In the genomic region with DNA sequence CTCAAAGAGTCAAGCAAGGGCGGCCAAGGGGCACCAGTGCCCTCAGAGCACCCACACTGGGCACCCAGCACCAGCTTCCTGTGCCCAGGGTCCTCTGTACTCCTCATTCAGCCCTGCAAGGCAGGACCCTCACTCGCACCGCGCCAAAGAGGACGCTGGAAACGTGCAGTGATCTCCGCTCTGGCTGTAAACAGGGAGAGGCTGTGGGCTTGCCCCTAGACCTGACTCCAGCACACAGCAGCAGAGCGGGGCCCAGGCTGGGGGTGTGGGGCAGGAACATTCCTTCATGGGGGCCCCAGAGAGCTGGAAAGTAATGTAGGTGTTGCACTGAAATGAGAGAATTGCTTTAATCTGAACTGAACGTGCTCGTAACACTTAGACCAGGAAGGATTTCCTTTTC, we compare ENCODE assay signal across 15 cellular contexts. TPM values are rescaled to one million over a fixed set of nuclear protein-coding genes. Genes with fewer than 3 reads are reported as not detected.
DNase-seq lines count a peak whose midpoint lies in the region; ATAC-seq, FAIRE-seq and TF ChIP-seq lines count a peak whose summit lies in the region.
"Had no signal": no experiment of that assay in that cellular context is flagged by ENCODE, and none has a peak within 500 bp of the region (broad histone marks: within the 10 kb centered on the region; RNA-seq: fewer than 3 reads in every experiment).

No MANE protein-coding gene starts in this region.

- H3K4me1 ChIP-seq in HepG2 (ENCODE audit: insufficient read depth, low read length) (peaks cover 14% of the 10 kb centered on the region), right lobe of liver (peaks cover 0 to 4% (median 0%) of the 10 kb centered on the region in 4 donors), breast epithelium (no peaks in the 10 kb centered on the region)

- 72% methylated on average over 9 of the region's 10 CpGs for WGBS in HepG2 (ENCODE audit: low lambda C conversion rate)
- WGBS in right lobe of liver (ENCODE audit: insufficient coverage, low coverage, low lambda C conversion rate, missing lambda C conversion rate) = 58% methylated on average over 2 of the region's 10 CpGs

- peaks cover 12% of the 10 kb centered on the region for H3K36me3 Mint-ChIP-seq in activated CD8-positive, alpha-beta T cell treated with anti-CD3 and anti-CD28 coated beads, Interleukin-2, amount 10 ng/mL, durations not matched to agents 7 days and 5 days (ENCODE audit: low read depth)
- peaks cover 9% of the 10 kb centered on the region for H3K36me3 Mint-ChIP-seq in T-helper 2 cell treated with Interferon-gamma antibody and Interleukin-4, amounts not matched to agents 5 μg/mL and 100 μg/mL, for 36 hours (ENCODE audit: low read depth)
- H3K36me3 Mint-ChIP-seq: CD8-positive, alpha-beta memory T cell had no signal

- peak overlapping the region; percentile 94 for H3K27ac Mint-ChIP-seq in activated CD8-positive, alpha-beta T cell treated with anti-CD3 and anti-CD28 coated beads, Interleukin-2, amount 10 ng/mL, durations not matched to agents 7 days and 5 days
- no peak overlapping the region for H3K27ac Mint-ChIP-seq in T-helper 2 cell treated with Interferon-gamma antibody and Interleukin-4, amounts not matched to agents 5 μg/mL and 100 μg/mL, for 36 hours

- H3K27ac ChIP-seq in HepG2 (ENCODE audit: extremely low read length, insufficient read depth, low read length) = no peak overlapping the region
- no peak overlapping the region for H3K27ac ChIP-seq in right lobe of liver
- H3K27ac ChIP-seq in breast epithelium = no peak overlapping the region
- H3K27ac ChIP-seq: Peyer's patch had no signal

- POLR2A ChIA-PET in HepG2 (lab: Yijun Ruan, JAX) = no interaction called here
- POLR2A ChIA-PET in activated CD8-positive, alpha-beta T cell treated with anti-CD3 and anti-CD28 coated beads, Interleukin-2, amount 10 ng/mL, durations not matched to agents 7 days and 5 days (lab: Charles Lee) = interaction anchor here (0.6 to 1.8 kb wide), 3 partner anchors 8 to 58 kb away, joined by 4 to 12 read pairs (median 4); partner anchors contain the start of genes BTBD6 and PACS2

- no peak for FAIRE-seq in HepG2 (lab: Jason Lieb, UNC)

- intact Hi-C loops in HepG2 (cut with micrococcal nuclease; ENCODE audit: unreplicated experiment) (no loop called here), right lobe of liver (cut with DNase I) (no loop called here), breast epithelium (cut with DNase I; ENCODE audit: low total_unique reads) (no loop called here)

- H3K9me3 Mint-ChIP-seq in activated CD8-positive, alpha-beta T cell treated with anti-CD3 and anti-CD28 coated beads, Interleukin-2, amount 10 ng/mL, durations not matched to agents 7 days and 5 days (ENCODE audit: insufficient read depth) = no peaks in the 10 kb centered on the region
- H3K9me3 Mint-ChIP-seq in T-helper 2 cell treated with Interferon-gamma antibody and Interleukin-4, amounts not matched to agents 5 μg/mL and 100 μg/mL, for 36 hours = no peaks in the 10 kb centered on the region

- ATAC-seq in HepG2 (no peak), right lobe of liver (no peak)
- no peak for ATAC-seq in activated CD8-positive, alpha-beta T cell treated with anti-CD3 and anti-CD28 coated beads, Interleukin-2, amount 10 ng/mL, durations not matched to agents 7 days and 5 days

- H3K4me3 ChIP-seq in HepG2 (replicated peaks in 1 of 3; ENCODE audit: insufficient read depth in 1 of 3, low read depth in 2 of 3, low read length in 3 of 3) (no peak overlapping the region), right lobe of liver (no peak overlapping the region), breast epithelium (no peak overlapping the region)
- H3K4me3 ChIP-seq: MG63, Peyer's patch had no signal

- H3K9ac ChIP-seq in HepG2 (ENCODE audit: insufficient read depth, low read depth, low read length) = no peak overlapping the region

- TF ChIP-seq RAD21 in HepG2 (CRISPR knock-in tag; IDR thresholded peaks at IDR 0.05) = no peak

- H3K27me3 Mint-ChIP-seq in activated CD8-positive, alpha-beta T cell treated with anti-CD3 and anti-CD28 coated beads, Interleukin-2, amount 10 ng/mL, durations not matched to agents 7 days and 5 days (ENCODE audit: low read depth) = no peaks in the 10 kb centered on the region
- no peaks in the 10 kb centered on the region for H3K27me3 Mint-ChIP-seq in T-helper 2 cell treated with Interferon-gamma antibody and Interleukin-4, amounts not matched to agents 5 μg/mL and 100 μg/mL, for 36 hours (ENCODE audit: low read depth)
- H3K27me3 Mint-ChIP-seq: CD8-positive, alpha-beta memory T cell had no signal

- BruUV-seq in HepG2 (replicated peaks; lab: Mats Ljungman, UMichigan) = no TSS peak

- H3K79me2 ChIP-seq in HepG2 (ENCODE audit: insufficient read depth, low read length) = no peaks in the 10 kb centered on the region

- H3K27me3 ChIP-seq in HepG2 (ENCODE audit: control insufficient read depth in 1 of 2, insufficient read depth in 2 of 2, low read length in 2 of 2) (no peaks in the 10 kb centered on the region; a peak in 1 of 5 replicates), right lobe of liver (no peaks in the 10 kb centered on the region), breast epithelium (no peaks in the 10 kb centered on the region)
- H3K27me3 ChIP-seq: MG63, Peyer's patch had no signal

- no peak overlapping the region for H2AFZ ChIP-seq in HepG2 (ENCODE audit: low read length)

- TF ChIP-seq POLR2A in HepG2 (IDR thresholded peaks at IDR 0.05; ENCODE audit: insufficient read depth in 1 of 2, low read depth in 2 of 2, low read length in 2 of 2) = no peak
- TF ChIP-seq POLR2A in right lobe of liver (IDR thresholded peaks at IDR 0.05) = no peak
- TF ChIP-seq POLR2A in breast epithelium (IDR thresholded peaks at IDR 0.05) = no peak

- peaks cover 36% of the 10 kb centered on the region for H3K4me1 Mint-ChIP-seq in activated CD8-positive, alpha-beta T cell treated with anti-CD3 and anti-CD28 coated beads, Interleukin-2, amount 10 ng/mL, durations not matched to agents 7 days and 5 days (ENCODE audit: low read depth)
- H3K4me1 Mint-ChIP-seq in T-helper 2 cell treated with Interferon-gamma antibody and Interleukin-4, amounts not matched to agents 5 μg/mL and 100 μg/mL, for 36 hours (ENCODE audit: low read depth) = peaks cover 14% of the 10 kb centered on the region

- CTCF ChIA-PET in HepG2 (lab: Yijun Ruan, JAX; ENCODE audit: low intra/inter-chr PET ratio, low total read pairs) = no interaction called here
- CTCF ChIA-PET in activated CD8-positive, alpha-beta T cell treated with anti-CD3 and anti-CD28 coated beads, Interleukin-2, amount 10 ng/mL, durations not matched to agents 7 days and 5 days (lab: Charles Lee) = interaction anchor here (0.9 to 1.4 kb wide), 5 partner anchors 9 to 46 kb away, joined by 3 to 4 read pairs (median 3); partner anchors contain the start of gene PACS2

- H3K36me3 ChIP-seq in HepG2 (replicated peaks in 1 of 2; ENCODE audit: control insufficient read depth in 1 of 2, insufficient read depth in 2 of 2, low read length in 2 of 2) (no peaks in the 10 kb centered on the region), right lobe of liver (no peaks in the 10 kb centered on the region), breast epithelium (no peaks in the 10 kb centered on the region)
- H3K36me3 ChIP-seq: MG63, Peyer's patch had no signal

- H4K20me1 ChIP-seq in HepG2 (ENCODE audit: insufficient read depth, low read length) = no peaks in the 10 kb centered on the region

- no peak overlapping the region for H3K4me3 Mint-ChIP-seq in activated CD8-positive, alpha-beta T cell treated with anti-CD3 and anti-CD28 coated beads, Interleukin-2, amount 10 ng/mL, durations not matched to agents 7 days and 5 days
- H3K4me3 Mint-ChIP-seq in T-helper 2 cell treated with Interferon-gamma antibody and Interleukin-4, amounts not matched to agents 5 μg/mL and 100 μg/mL, for 36 hours = no peak overlapping the region

- in situ Hi-C loops in HepG2 (cut with HindIII; ENCODE audit: extremely low pct_ligation_motif_present, low pct_unique_long_range_greater_than_20kb) = no loop called here

- H3K4me2 ChIP-seq in HepG2 (ENCODE audit: low read depth, low read length) = peak overlapping the region; percentile 11; the same call in 1 of the 2 replicates

- no peaks in the 10 kb centered on the region for H3K9me3 ChIP-seq in HepG2 (ENCODE audit: low read length)
- H3K9me3 ChIP-seq in right lobe of liver = no peaks in the 10 kb centered on the region
- H3K9me3 ChIP-seq in breast epithelium = no peaks in the 10 kb centered on the region
- H3K9me3 ChIP-seq: MG63, Peyer's patch had no signal

- TF ChIP-seq CTCF in HepG2 (CRISPR knock-in tag; IDR thresholded peaks at IDR 0.05) (no peak), right lobe of liver (IDR thresholded peaks at IDR 0.05) (no peak), breast epithelium (IDR thresholded peaks at IDR 0.05) (no peak)

- DNase-seq in HepG2 (ENCODE audit: low spot score) (no peak), right lobe of liver (no peak), islet precursor cell (peak; percentile 53), SIG-M5 treated with dmso at 0.1 percent for 504 hours (lab: John Stamatoyannopoulos, UW; ENCODE audit: unreplicated experiment) (no peak), breast epithelium (ENCODE audit: low spot score in 2 of 2) (no peak)
- DNase-seq in activated CD8-positive, alpha-beta T cell treated with anti-CD3 and anti-CD28 coated beads, Interleukin-2, amount 10 ng/mL, durations not matched to agents 7 days and 5 days = no peak
- DNase-seq in T-helper 2 cell treated with Interferon-gamma antibody and Interleukin-4, amounts not matched to agents 5 μg/mL and 100 μg/mL, for 36 hours (ENCODE audit: low spot score) = no peak
- DNase-seq: AML-193; CD8-positive, alpha-beta memory T cell; MG63; NCI-H1105; NCI-H1930; NCI-H2171; Peyer's patch; SHP77 had no signal

- TF ChIP-seq EP300 in HepG2 (IDR thresholded peaks at IDR 0.05; ENCODE audit: low read depth in 2 of 2, low read length in 2 of 2) = no peak
- TF ChIP-seq EP300 in HepG2 (CRISPR knock-in tag; IDR thresholded peaks at IDR 0.05; ENCODE audit: borderline replicate concordance) = no peak

RNA-seq across cellular contexts. Expression of gene BRF1, which starts 5.0 kb away (rescaled TPM):
- total RNA-seq in HepG2 (2016; rRNA removed; fragmentation: Illumina TruSeq; extraction: Trizol) = 6.4 and 11.0 TPM in 2 replicates
- total RNA-seq in HepG2 (2016; cell fraction: cytosol; rRNA removed; fragmentation: Illumina TruSeq; extraction: Trizol; ENCODE audit: low read depth) = 5.6 and 7.0 TPM in 2 replicates
- 5.9 and 10.9 TPM in 2 replicates for total RNA-seq in HepG2 (2016; cell fraction: insoluble cytoplasmic fraction; rRNA removed; fragmentation: Illumina TruSeq; extraction: Trizol)
- total RNA-seq in HepG2 (2016; cell fraction: membrane; rRNA removed; fragmentation: Illumina TruSeq; extraction: Trizol) = 4.2 and 5.2 TPM in 2 replicates
- total RNA-seq in HepG2 (2016; cell fraction: nucleus; rRNA removed; fragmentation: Illumina TruSeq; extraction: Trizol) = 11.8 and 16.0 TPM in 2 replicates
- 5.1 and 5.7 TPM in 2 replicates for polyA plus RNA-seq in HepG2 (2011; rRNA removed)
- 3.4 and 3.6 TPM in 2 replicates for polyA plus RNA-seq in HepG2 (2011; cell fraction: cytosol; rRNA removed)
- polyA plus RNA-seq in HepG2 (2011; cell fraction: nucleus; rRNA removed) = 32.9 and 41.6 TPM in 2 replicates
- 7.1 and 9.1 TPM in 2 replicates for polyA plus RNA-seq in HepG2 (2012)
- 0.58 and 0.88 TPM in 2 replicates for polyA plus RNA-seq in HepG2 (2016; cell fraction: cytosol; fragmentation: Illumina TruSeq; extraction: Trizol; ENCODE audit: low read depth)
- polyA plus RNA-seq in HepG2 (2016; cell fraction: insoluble cytoplasmic fraction; fragmentation: Illumina TruSeq; extraction: Trizol; ENCODE audit: low read depth) = 6.9 and 7.1 TPM in 2 replicates
- 1.6 and 1.8 TPM in 2 replicates for polyA plus RNA-seq in HepG2 (2016; cell fraction: membrane; fragmentation: Illumina TruSeq; extraction: Trizol; ENCODE audit: low read depth)
- 26.5 and 31.7 TPM in 2 replicates for polyA plus RNA-seq in HepG2 (2016; cell fraction: nucleus; fragmentation: Illumina TruSeq; extraction: Trizol; ENCODE audit: insufficient read depth, low read depth)
- polyA minus RNA-seq in HepG2 (2011; rRNA and poly(A)+ RNA removed; ENCODE audit: low replicate concordance) = 15.5 TPM in 2 replicates
- 6.0 and 7.0 TPM in 2 replicates for polyA minus RNA-seq in HepG2 (2011; cell fraction: cytosol; rRNA and poly(A)+ RNA removed)
- 25.0 and 27.4 TPM in 2 replicates for polyA minus RNA-seq in HepG2 (2011; cell fraction: nucleus; rRNA and poly(A)+ RNA removed)
- 10 to 100 TPM; 13.1 to 17.8 (median 16.2) TPM for total RNA-seq in right lobe of liver
- 10 to 100 TPM; 42.1 to 44.7 TPM for total RNA-seq in activated CD8-positive, alpha-beta T cell treated with anti-CD3 and anti-CD28 coated beads, Interleukin-2, amount 10 ng/mL, durations not matched to agents 7 days and 5 days
- total RNA-seq in breast epithelium = 10 to 100 TPM; 30.2 to 45.6 (median 38.6) TPM

RNA-seq across cellular contexts. Expression of gene PACS2, which starts 8.8 kb away (rescaled TPM):
- total RNA-seq in HepG2 (2016; rRNA removed; fragmentation: Illumina TruSeq; extraction: Trizol) (14.6 and 23.6 TPM in 2 replicates), right lobe of liver (10 to 100 TPM; 19.8 to 26.7 (median 21.5) TPM), breast epithelium (10 to 100 TPM; 46.0 to 70.9 (median 67.8) TPM)
- total RNA-seq in HepG2 (2016; cell fraction: cytosol; rRNA removed; fragmentation: Illumina TruSeq; extraction: Trizol; ENCODE audit: low read depth) = 32.3 and 33.7 TPM in 2 replicates
- 10.5 and 22.9 TPM in 2 replicates for total RNA-seq in HepG2 (2016; cell fraction: insoluble cytoplasmic fraction; rRNA removed; fragmentation: Illumina TruSeq; extraction: Trizol)
- total RNA-seq in HepG2 (2016; cell fraction: membrane; rRNA removed; fragmentation: Illumina TruSeq; extraction: Trizol) = 48.2 and 50.4 TPM in 2 replicates
- total RNA-seq in HepG2 (2016; cell fraction: nucleus; rRNA removed; fragmentation: Illumina TruSeq; extraction: Trizol) = 18.0 and 23.5 TPM in 2 replicates
- 27.6 and 33.7 TPM in 2 replicates for polyA plus RNA-seq in HepG2 (2011; rRNA removed)
- 22.9 and 31.9 TPM in 2 replicates for polyA plus RNA-seq in HepG2 (2011; cell fraction: cytosol; rRNA removed)
- 175 and 213 TPM in 2 replicates for polyA plus RNA-seq in HepG2 (2011; cell fraction: nucleus; rRNA removed)
- 22.4 and 34.0 TPM in 2 replicates for polyA plus RNA-seq in HepG2 (2012)
- polyA plus RNA-seq in HepG2 (2016; cell fraction: cytosol; fragmentation: Illumina TruSeq; extraction: Trizol; ENCODE audit: low read depth) = 37.2 and 44.2 TPM in 2 replicates
- 16.9 and 23.7 TPM in 2 replicates for polyA plus RNA-seq in HepG2 (2016; cell fraction: insoluble cytoplasmic fraction; fragmentation: Illumina TruSeq; extraction: Trizol; ENCODE audit: low read depth)
- 47.5 and 52.5 TPM in 2 replicates for polyA plus RNA-seq in HepG2 (2016; cell fraction: membrane; fragmentation: Illumina TruSeq; extraction: Trizol; ENCODE audit: low read depth)
- 55.8 and 60.4 TPM in 2 replicates for polyA plus RNA-seq in HepG2 (2016; cell fraction: nucleus; fragmentation: Illumina TruSeq; extraction: Trizol; ENCODE audit: insufficient read depth, low read depth)
- 21.1 and 44.9 TPM in 2 replicates for polyA minus RNA-seq in HepG2 (2011; rRNA and poly(A)+ RNA removed; ENCODE audit: low replicate concordance)
- 12.7 and 16.0 TPM in 2 replicates for polyA minus RNA-seq in HepG2 (2011; cell fraction: cytosol; rRNA and poly(A)+ RNA removed)
- polyA minus RNA-seq in HepG2 (2011; cell fraction: nucleus; rRNA and poly(A)+ RNA removed) = 29.4 and 36.3 TPM in 2 replicates
- total RNA-seq in activated CD8-positive, alpha-beta T cell treated with anti-CD3 and anti-CD28 coated beads, Interleukin-2, amount 10 ng/mL, durations not matched to agents 7 days and 5 days = 10 to 100 TPM; 32.9 to 38.5 TPM

RNA-seq across cellular contexts. Expression of gene BTBD6, which starts 57.4 kb away (rescaled TPM):
- total RNA-seq in HepG2 (2016; rRNA removed; fragmentation: Illumina TruSeq; extraction: Trizol) (not detected in 2 replicates), right lobe of liver (10 to 100 TPM; 16.5 to 25.0 (median 17.7) TPM), breast epithelium (10 to 100 TPM; 37.0 to 86.1 (median 41.0) TPM)
- not detected in 2 replicates for total RNA-seq in HepG2 (2016; cell fraction: cytosol; rRNA removed; fragmentation: Illumina TruSeq; extraction: Trizol; ENCODE audit: low read depth)
- not detected in 2 replicates for total RNA-seq in HepG2 (2016; cell fraction: insoluble cytoplasmic fraction; rRNA removed; fragmentation: Illumina TruSeq; extraction: Trizol)
- total RNA-seq in HepG2 (2016; cell fraction: membrane; rRNA removed; fragmentation: Illumina TruSeq; extraction: Trizol) = not detected in 2 replicates
- total RNA-seq in HepG2 (2016; cell fraction: nucleus; rRNA removed; fragmentation: Illumina TruSeq; extraction: Trizol) = not detected in 2 replicates
- not detected in 2 replicates for polyA plus RNA-seq in HepG2 (2011; rRNA removed)
- not detected in 2 replicates for polyA plus RNA-seq in HepG2 (2011; cell fraction: cytosol; rRNA removed)
- not detected in 2 replicates for polyA plus RNA-seq in HepG2 (2011; cell fraction: nucleus; rRNA removed)
- polyA plus RNA-seq in HepG2 (2012) = 0.08 and 0.11 TPM in 2 replicates
- polyA plus RNA-seq in HepG2 (2016; cell fraction: cytosol; fragmentation: Illumina TruSeq; extraction: Trizol; ENCODE audit: low read depth) = not detected in 2 replicates
- polyA plus RNA-seq in HepG2 (2016; cell fraction: insoluble cytoplasmic fraction; fragmentation: Illumina TruSeq; extraction: Trizol; ENCODE audit: low read depth) = not detected in 2 replicates
- polyA plus RNA-seq in HepG2 (2016; cell fraction: membrane; fragmentation: Illumina TruSeq; extraction: Trizol; ENCODE audit: low read depth) = not detected in 2 replicates
- polyA plus RNA-seq in HepG2 (2016; cell fraction: nucleus; fragmentation: Illumina TruSeq; extraction: Trizol; ENCODE audit: insufficient read depth, low read depth) = not detected in 2 replicates
- polyA minus RNA-seq in HepG2 (2011; rRNA and poly(A)+ RNA removed; ENCODE audit: low replicate concordance) = 40.4 TPM in 1 of 2 replicates, not detected in the other
- polyA minus RNA-seq in HepG2 (2011; cell fraction: cytosol; rRNA and poly(A)+ RNA removed) = not detected in 2 replicates
- 0.26 TPM in 1 of 2 replicates, not detected in the other for polyA minus RNA-seq in HepG2 (2011; cell fraction: nucleus; rRNA and poly(A)+ RNA removed)
- 10 to 100 TPM; 53.7 to 59.8 TPM for total RNA-seq in activated CD8-positive, alpha-beta T cell treated with anti-CD3 and anti-CD28 coated beads, Interleukin-2, amount 10 ng/mL, durations not matched to agents 7 days and 5 days

Comparison
In these comparisons a context has a peak if more than half of its experiments do, and no peak if none do; other contexts are left out.
1. RNA of gene BTBD6, which starts 57.4 kb away (total RNA-seq): 53.7 to 59.8 TPM in activated CD8-positive, alpha-beta T cell treated with anti-CD3 and anti-CD28 coated beads, Interleukin-2, amount 10 ng/mL, durations not matched to agents 7 days and 5 days, 37.0 to 86.1 TPM in breast epithelium and 16.5 to 25.0 TPM in right lobe of liver; not detected in HepG2; every median in the first group is over 10 times any median in the second.